14 cellular contexts compared by ENCODE assay signal in genomic region chr12:114838480-114838879, GRCh38.
A peak's percentile ranks its signal among the peaks of the same experiment; 100 is the strongest.
DNase-seq lines count a peak whose midpoint lies in the region; FAIRE-seq and TF ChIP-seq lines count a peak whose summit lies in the region.
"Had no signal": no experiment of that assay in that cellular context is flagged by ENCODE, and none has a peak within 500 bp of the region (broad histone marks: within the 10 kb centered on the region; RNA-seq: fewer than 3 reads in every experiment).

No MANE protein-coding gene starts in this region.

- H3K27ac Mint-ChIP-seq in neural progenitor cell = no peak overlapping the region
- H3K27ac Mint-ChIP-seq: CD4-positive, alpha-beta memory T cell; H9 had no signal

- peaks cover 3 to 7% of the 10 kb centered on the region in 2 experiments for H3K9me3 ChIP-seq in H1 (ENCODE audit: insufficient read depth in 2 of 2, low read depth in 1 of 2, low read length in 1 of 2)
- peaks cover 3% of the 10 kb centered on the region for H3K9me3 ChIP-seq in mesenchymal stem cell (ENCODE audit: control insufficient read depth, low read length)
- no peaks in the 10 kb centered on the region for H3K9me3 ChIP-seq in neural progenitor cell (ENCODE audit: low read depth)

- H4K8ac ChIP-seq in H1 (ENCODE audit: extremely low read depth, insufficient read depth, low read length) (no peak overlapping the region), mesenchymal stem cell (ENCODE audit: low read length) (no peak overlapping the region)

- H3K4me1 ChIP-seq in H1 (replicated peaks in 1 of 4; ENCODE audit: control insufficient read depth in 3 of 4, insufficient read depth in 4 of 4, low read length in 3 of 4) (peaks cover 0 to 4% (median 0%) of the 10 kb centered on the region in 4 experiments; a peak in 1 of 7 replicates), mesenchymal stem cell (ENCODE audit: control insufficient read depth, insufficient read depth, low read depth, low read length) (peaks cover 3% of the 10 kb centered on the region), neural progenitor cell (no peaks in the 10 kb centered on the region)

- DNase-seq in H1 (ENCODE audit: low read depth in 1 of 2, low spot score in 2 of 2) (no peak), mesenchymal stem cell (no peak), neural progenitor cell (ENCODE audit: low spot score) (peak; percentile 22), dedifferentiated amniotic fluid mesenchymal stem cell (ENCODE audit: extremely low spot score) (no peak), ureter (ENCODE audit: low spot score) (no peak), NCI-H526 (lab: John Stamatoyannopoulos, UW) (no peak)
- DNase-seq: C1 segment of cervical spinal cord; Calu3; CD4-positive, alpha-beta memory T cell; COR-L47; DMS53; DMS79 treated with DMSO at 0.1 percent for 48 hours; H9 had no signal

- H3K27me3 ChIP-seq in H1 (replicated peaks in 1 of 4; ENCODE audit: control insufficient read depth in 3 of 4, extremely low read depth in 1 of 4, insufficient read depth in 3 of 4, low read length in 3 of 4) (no peaks in the 10 kb centered on the region), mesenchymal stem cell (ENCODE audit: control insufficient read depth in 1 of 2, insufficient read depth in 1 of 2, low read length in 2 of 2) (no peaks in the 10 kb centered on the region), neural progenitor cell (no peaks in the 10 kb centered on the region)

- TF ChIP-seq POLR2A in H1 (IDR thresholded peaks at IDR 0.05; ENCODE audit: control extremely low read depth in 1 of 2, low read depth in 2 of 2, low read length in 2 of 2) = no peak

- H2BK120ac ChIP-seq in H1 (replicated peaks; ENCODE audit: low read depth, low read length) = no peak overlapping the region
- H2BK120ac ChIP-seq in mesenchymal stem cell (ENCODE audit: low read depth, low read length) = no peak overlapping the region

- no peak overlapping the region for H4K91ac ChIP-seq in H1 (replicated peaks; ENCODE audit: insufficient read length, low read length)
- H4K91ac ChIP-seq in mesenchymal stem cell (ENCODE audit: low read length) = no peak overlapping the region

- H3K9me3 Mint-ChIP-seq in neural progenitor cell = no peaks in the 10 kb centered on the region

- H2BK15ac ChIP-seq in H1 (ENCODE audit: low read length) (no peak overlapping the region), mesenchymal stem cell (ENCODE audit: low read depth, poor library complexity, severe bottlenecking) (peak overlapping the region; percentile 84)

- FAIRE-seq in H1 (lab: Jason Lieb, UNC) = no peak
- FAIRE-seq: GM12892 had no signal

- H3K18ac ChIP-seq in H1 (ENCODE audit: extremely low read depth, low read length) = no peak overlapping the region
- no peak overlapping the region for H3K18ac ChIP-seq in mesenchymal stem cell (ENCODE audit: low read depth in 1 of 2, low read length in 2 of 2)

- no peak for TF ChIP-seq EP300 in H1 (IDR thresholded peaks at IDR 0.05; ENCODE audit: borderline replicate concordance in 1 of 2, low read depth in 2 of 2, low read length in 2 of 2)

- peaks cover under 1% of the 10 kb centered on the region for H3K4me1 Mint-ChIP-seq in neural progenitor cell
- H3K4me1 Mint-ChIP-seq: CD4-positive, alpha-beta memory T cell had no signal

- H3K14ac ChIP-seq in H1 (ENCODE audit: insufficient read length) = no peak overlapping the region
- H3K14ac ChIP-seq in mesenchymal stem cell (ENCODE audit: low read length in 2 of 2) = no peak overlapping the region

- POLR2A ChIA-PET in H1 (lab: Charles Lee; ENCODE audit: partially characterized antibody) = interaction anchor here (0.5 kb wide), 1 partner anchor 30 kb away, joined by 3 read pairs; no protein-coding TSS in a partner anchor

- H3K4me3 ChIP-seq in H1 (ENCODE audit: extremely low read depth in 1 of 4, insufficient read depth in 2 of 4, low read depth in 3 of 4, low read length in 4 of 4) = no peak overlapping the region
- H3K4me3 ChIP-seq in mesenchymal stem cell (ENCODE audit: insufficient read depth in 1 of 2, low read depth in 1 of 2, low read length in 2 of 2) = no peak overlapping the region
- no peak overlapping the region for H3K4me3 ChIP-seq in neural progenitor cell

- H2AK5ac ChIP-seq in H1 (ENCODE audit: low read depth, low read length) (no peak overlapping the region), mesenchymal stem cell (ENCODE audit: low read length, severe bottlenecking) (no peak overlapping the region)

- H3K23ac ChIP-seq in H1 (ENCODE audit: insufficient read length) = no peak overlapping the region
- no peak overlapping the region for H3K23ac ChIP-seq in mesenchymal stem cell (ENCODE audit: low read length in 2 of 2)

- H3K4me2 ChIP-seq in H1 (ENCODE audit: insufficient read depth in 1 of 2, low read depth in 2 of 2, low read length in 2 of 2) (no peak overlapping the region), mesenchymal stem cell (ENCODE audit: low read length, poor library complexity, severe bottlenecking) (no peak overlapping the region), neural progenitor cell (no peak overlapping the region)

- H2BK12ac ChIP-seq in H1 (ENCODE audit: low read depth, low read length) (no peak overlapping the region; the same call in 1 of the 2 replicates), mesenchymal stem cell (ENCODE audit: low read length in 2 of 2) (no peak overlapping the region)

- H2BK20ac ChIP-seq in H1 (ENCODE audit: low read length) = no peak overlapping the region

- no peaks in the 10 kb centered on the region for H3K36me3 ChIP-seq in H1 (ENCODE audit: control insufficient read depth in 2 of 4, insufficient read depth in 4 of 4, low read length in 3 of 4)
- no peaks in the 10 kb centered on the region for H3K36me3 ChIP-seq in mesenchymal stem cell (ENCODE audit: control insufficient read depth in 1 of 2, insufficient read depth in 2 of 2, low read depth in 1 of 2, low read length in 2 of 2)
- H3K36me3 ChIP-seq in neural progenitor cell = no peaks in the 10 kb centered on the region

- H2AFZ ChIP-seq in H1 (ENCODE audit: low read length) = no peak overlapping the region
- H2AFZ ChIP-seq in mesenchymal stem cell (ENCODE audit: low read depth, low read length) = no peak overlapping the region
- no peak overlapping the region for H2AFZ ChIP-seq in neural progenitor cell (replicated peaks)

- peaks cover 5% of the 10 kb centered on the region for H3K27me3 Mint-ChIP-seq in neural progenitor cell (ENCODE audit: insufficient read depth, low read depth)
- H3K27me3 Mint-ChIP-seq: CD4-positive, alpha-beta memory T cell had no signal

- H3K4ac ChIP-seq in H1 (replicated peaks; ENCODE audit: insufficient read length, low read depth, low read length) (no peak overlapping the region), mesenchymal stem cell (ENCODE audit: low read depth in 1 of 2, low read length in 2 of 2) (no peak overlapping the region)

- no peaks in the 10 kb centered on the region for H3K36me3 Mint-ChIP-seq in neural progenitor cell
- H3K36me3 Mint-ChIP-seq: CD4-positive, alpha-beta memory T cell had no signal

- H3K27ac ChIP-seq in H1 (ENCODE audit: low read depth, low read length) = no peak overlapping the region
- no peak overlapping the region for H3K27ac ChIP-seq in mesenchymal stem cell (ENCODE audit: low read length, poor library complexity, severe bottlenecking)
- H3K27ac ChIP-seq in neural progenitor cell = no peak overlapping the region

- H3K4me3 Mint-ChIP-seq in neural progenitor cell = no peak overlapping the region
- H3K4me3 Mint-ChIP-seq: CD4-positive, alpha-beta memory T cell; H9 had no signal

- 84% methylated on average over 9 of the region's 9 CpGs; no CpG with 5 or more reads in 1 of the 2 experiments for WGBS in H1 (ENCODE audit: extremely low coverage in 1 of 2, insufficient coverage in 1 of 2, insufficient read length in 1 of 2, insufficient replicate concordance in 2 of 2, low coverage in 1 of 2, low lambda C conversion rate in 2 of 2, missing lambda C conversion rate in 1 of 2), 2 experiments
- WGBS in mesenchymal stem cell = 97% methylated on average over 9 of the region's 9 CpGs

- no peaks in the 10 kb centered on the region for H3F3A ChIP-seq in neural progenitor cell (ENCODE audit: low read depth)

- H4K5ac ChIP-seq in H1 (ENCODE audit: insufficient read length, low read depth, low read length) = no peak overlapping the region

- H4K20me1 ChIP-seq in H1 (replicated peaks in 1 of 2; ENCODE audit: control insufficient read depth in 1 of 2, insufficient read depth in 2 of 2, low read length in 2 of 2) = no peaks in the 10 kb centered on the region
- no peaks in the 10 kb centered on the region for H4K20me1 ChIP-seq in neural progenitor cell (ENCODE audit: low read depth)

- H3K9ac ChIP-seq in H1 (replicated peaks in 1 of 4; ENCODE audit: extremely low read depth in 1 of 4, low read depth in 3 of 4, low read length in 3 of 4) (no peak overlapping the region; a peak in 1 of 7 replicates), mesenchymal stem cell (ENCODE audit: low read length) (no peak overlapping the region), neural progenitor cell (no peak overlapping the region)

- CTCF ChIA-PET in H1 (lab: Charles Lee; ENCODE audit: partially characterized antibody) = interaction anchor here (0.6 to 0.9 kb wide), 3 partner anchors 170 to 471 kb away, joined by 3 to 4 read pairs (median 3); no protein-coding TSS in a partner anchor

- H3K23me2 ChIP-seq in H1 (ENCODE audit: low read depth, low read length) = no peaks in the 10 kb centered on the region

- H3K79me2 ChIP-seq in H1 (ENCODE audit: control insufficient read depth in 1 of 2, insufficient read depth in 2 of 2, low read length in 2 of 2) = no peaks in the 10 kb centered on the region
- H3K79me2 ChIP-seq in neural progenitor cell (ENCODE audit: low read depth) = no peaks in the 10 kb centered on the region

- no peak; a peak in 1 of 4 replicates for TF ChIP-seq RAD21 in H1 (IDR thresholded peaks at IDR 0.05 in 1 of 2, conservative IDR thresholded peaks at IDR 0.05 in 1 of 2; ENCODE audit: low read depth in 2 of 2, low read length in 2 of 2)

- TF ChIP-seq CTCF in H1 (IDR thresholded peaks at IDR 0.05; ENCODE audit: control extremely low read depth in 1 of 3, insufficient read depth in 1 of 3, low read depth in 1 of 3, low read length in 3 of 3) = no peak
- no peak for TF ChIP-seq CTCF in neural progenitor cell (IDR thresholded peaks at IDR 0.05)

- H3K79me1 ChIP-seq in H1 (ENCODE audit: low read depth, low read length) (no peaks in the 10 kb centered on the region), mesenchymal stem cell (replicated peaks; ENCODE audit: low read length, poor library complexity, severe bottlenecking) (no peaks in the 10 kb centered on the region)

- H3K56ac ChIP-seq in H1 (replicated peaks; ENCODE audit: insufficient read length, low read depth, low read length) = no peak overlapping the region

- no peak overlapping the region for H2BK5ac ChIP-seq in H1 (ENCODE audit: low read depth, low read length)
- H2BK5ac ChIP-seq in mesenchymal stem cell (ENCODE audit: low read depth, low read length, poor library complexity, severe bottlenecking) = no peak overlapping the region

TF ChIP-seq in H1, 55 proteins besides CTCF, POLR2A, EP300 and RAD21 (continues in another document):
- TF ChIP-seq YY1 (IDR thresholded peaks at IDR 0.05; ENCODE audit: low read depth, low read length) = 0 out of 2 replicates have a peak, but pooled peaks have one; percentile 7
- no peak for TF ChIP-seq SUZ12 (IDR thresholded peaks at IDR 0.05; ENCODE audit: low read length)
- no peak for TF ChIP-seq TBP (IDR thresholded peaks at IDR 0.05; ENCODE audit: low read depth, low read length)
- TF ChIP-seq TEAD4 (IDR thresholded peaks at IDR 0.05; ENCODE audit: low read depth, low read length) = no peak
